In genomic region chr12:31363416-31363809, GRCh38 we compare ENCODE assay signal across 11 cellular contexts. TPM values are rescaled to one million over a fixed set of nuclear protein-coding genes. Genes with fewer than 3 reads are reported as not detected.
DNase-seq lines count a peak whose midpoint lies in the region; ATAC-seq and TF ChIP-seq lines count a peak whose summit lies in the region.
"Had no signal": no experiment of that assay in that cellular context is flagged by ENCODE, and none has a peak within 500 bp of the region (broad histone marks: within the 10 kb centered on the region; RNA-seq: fewer than 3 reads in every experiment).

No MANE protein-coding gene starts in this region.

- no peak for TF ChIP-seq CTCF in heart right ventricle (IDR thresholded peaks at IDR 0.05)

- H3K4me1 ChIP-seq in heart right ventricle (no peaks in the 10 kb centered on the region), right cardiac atrium (ENCODE audit: control insufficient read depth, insufficient read depth, low read length) (no peaks in the 10 kb centered on the region)
- H3K4me1 ChIP-seq: right atrium auricular region had no signal

- H3K27ac Mint-ChIP-seq in natural killer cell treated with Interleukin-12 subunit alpha and Interleukin-12 subunit beta and Interleukin-15 and Interleukin-18, amount 100 ng/mL, for 72 hours, result peak overlapping the region; percentile 82 to 88
- H3K27ac Mint-ChIP-seq: activated naive CD4-positive, alpha-beta T cell treated with anti-CD3 and anti-CD28 coated beads for 36 hours had no signal

- ATAC-seq in GM18517 (IDR thresholded peaks at IDR 0.05; ENCODE audit: unreplicated experiment) (peak; percentile 14), HG02610 (IDR thresholded peaks at IDR 0.05; ENCODE audit: unreplicated experiment) (peak; percentile 4), heart right ventricle (no peak), right cardiac atrium (no peak)
- no peak for ATAC-seq in natural killer cell treated with Interleukin-12 subunit alpha and Interleukin-12 subunit beta and Interleukin-15 and Interleukin-18, amount 100 ng/mL, for 72 hours

- H3K4me1 Mint-ChIP-seq in natural killer cell treated with Interleukin-12 subunit alpha and Interleukin-12 subunit beta and Interleukin-15 and Interleukin-18, amount 100 ng/mL, for 72 hours (ENCODE audit: low read depth in 2 of 2), result peaks cover 18 to 22% of the 10 kb centered on the region in 2 donors

- intact Hi-C loops in heart right ventricle (cut with DNase I) (no loop called here), right cardiac atrium (cut with DNase I) (no loop called here)

- H3K4me3 ChIP-seq in heart right ventricle (no peak overlapping the region), right cardiac atrium (ENCODE audit: low read length) (no peak overlapping the region)
- H3K4me3 ChIP-seq: right atrium auricular region had no signal

- no peaks in the 10 kb centered on the region for H3K9me3 ChIP-seq in heart right ventricle
- no peaks in the 10 kb centered on the region for H3K9me3 ChIP-seq in right cardiac atrium (ENCODE audit: control insufficient read depth, low read length)
- H3K9me3 ChIP-seq: right atrium auricular region had no signal

- 58 to 74% methylated on average over 6 of the region's 6 CpGs for WGBS in heart right ventricle, 2 donors
- WGBS in right cardiac atrium, result 65% methylated on average over 6 of the region's 6 CpGs

- H3K27me3 Mint-ChIP-seq in natural killer cell treated with Interleukin-12 subunit alpha and Interleukin-12 subunit beta and Interleukin-15 and Interleukin-18, amount 100 ng/mL, for 72 hours, result no peaks in the 10 kb centered on the region

- peak overlapping the region; percentile 79 for H3K4me3 Mint-ChIP-seq in natural killer cell treated with Interleukin-12 subunit alpha and Interleukin-12 subunit beta and Interleukin-15 and Interleukin-18, amount 100 ng/mL, for 72 hours

- H3K27me3 ChIP-seq in heart right ventricle, result peaks cover 0 to 3% (median 0%) of the 10 kb centered on the region in 7 donors
- H3K27me3 ChIP-seq in right cardiac atrium (ENCODE audit: control insufficient read depth, insufficient read depth), result no peaks in the 10 kb centered on the region
- H3K27me3 ChIP-seq: right atrium auricular region had no signal

- H3K27ac ChIP-seq in heart right ventricle, result no peak overlapping the region
- no peak overlapping the region for H3K27ac ChIP-seq in right cardiac atrium (ENCODE audit: low read length)
- H3K27ac ChIP-seq: right atrium auricular region had no signal

- DNase-seq in SHP77 (lab: John Stamatoyannopoulos, UW) (peak; percentile 12 to 15), heart right ventricle (no peak), activated gamma-delta T cell treated with Interleukin-2 at 50 U/mL for 16 hours (no peak), right cardiac atrium (no peak), kidney glomerular epithelial cell (lab: John Stamatoyannopoulos, UW) (no peak)
- DNase-seq in natural killer cell treated with Interleukin-12 subunit alpha and Interleukin-12 subunit beta and Interleukin-15 and Interleukin-18, amount 100 ng/mL, for 72 hours (ENCODE audit: low spot score), result no peak
- DNase-seq: T-helper 9 cell had no signal

- no peaks in the 10 kb centered on the region for H3K36me3 Mint-ChIP-seq in natural killer cell treated with Interleukin-12 subunit alpha and Interleukin-12 subunit beta and Interleukin-15 and Interleukin-18, amount 100 ng/mL, for 72 hours

- H3K36me3 ChIP-seq in heart right ventricle, result no peaks in the 10 kb centered on the region
- H3K36me3 ChIP-seq: right atrium auricular region had no signal

- no peaks in the 10 kb centered on the region for H3K9me3 Mint-ChIP-seq in natural killer cell treated with Interleukin-12 subunit alpha and Interleukin-12 subunit beta and Interleukin-15 and Interleukin-18, amount 100 ng/mL, for 72 hours
- H3K9me3 Mint-ChIP-seq: activated naive CD4-positive, alpha-beta T cell treated with anti-CD3 and anti-CD28 coated beads for 36 hours had no signal

RNA-seq across cellular contexts. Expression of gene SINHCAF, which starts 37.5 kb away (rescaled TPM):
- 100 to 1,000 TPM in 1 of 2 donors, 10 to 100 TPM in 1; 91.5 to 111 TPM for total RNA-seq in natural killer cell treated with Interleukin-12 subunit alpha and Interleukin-12 subunit beta and Interleukin-15 and Interleukin-18, amount 100 ng/mL, for 72 hours
- 10 to 100 TPM in 6 of 10 donors, 1 to 10 TPM in 4; 5.7 to 16.9 (median 10.9) TPM for total RNA-seq in heart right ventricle
- 1 to 10 TPM; 6.1 TPM for polyA plus RNA-seq in heart right ventricle
- total RNA-seq in right cardiac atrium, result 10 to 100 TPM in 3 of 4 donors, 1 to 10 TPM in 1; 9.4 to 15.2 (median 13.9) TPM
- 9.1 TPM for polyA plus RNA-seq in right cardiac atrium

Comparison
In these comparisons a context has a peak if more than half of its experiments do, and no peak if none do; other contexts are left out.
1. ATAC-seq: peak in GM18517 (single experiment) and HG02610 (single experiment); none in natural killer cell treated with Interleukin-12 subunit alpha and Interleukin-12 subunit beta and Interleukin-15 and Interleukin-18, amount 100 ng/mL, for 72 hours (0 of 2), heart right ventricle (0 of 8) and right cardiac atrium (0 of 2).
2. DNase-seq: peak in SHP77 (2 of 2); none in natural killer cell treated with Interleukin-12 subunit alpha and Interleukin-12 subunit beta and Interleukin-15 and Interleukin-18, amount 100 ng/mL, for 72 hours (single experiment), heart right ventricle (0 of 2), activated gamma-delta T cell treated with Interleukin-2 at 50 U/mL for 16 hours (single experiment), right cardiac atrium (0 of 3) and kidney glomerular epithelial cell (single experiment).
3. RNA of gene SINHCAF, which starts 37.5 kb away (total RNA-seq): 91.5 to 111 TPM in natural killer cell treated with Interleukin-12 subunit alpha and Interleukin-12 subunit beta and Interleukin-15 and Interleukin-18, amount 100 ng/mL, for 72 hours; 9.4 to 15.2 TPM in right cardiac atrium and 5.7 to 16.9 TPM in heart right ventricle; every median in the first group is over 4 times any median in the second.